In the genomic region with DNA sequence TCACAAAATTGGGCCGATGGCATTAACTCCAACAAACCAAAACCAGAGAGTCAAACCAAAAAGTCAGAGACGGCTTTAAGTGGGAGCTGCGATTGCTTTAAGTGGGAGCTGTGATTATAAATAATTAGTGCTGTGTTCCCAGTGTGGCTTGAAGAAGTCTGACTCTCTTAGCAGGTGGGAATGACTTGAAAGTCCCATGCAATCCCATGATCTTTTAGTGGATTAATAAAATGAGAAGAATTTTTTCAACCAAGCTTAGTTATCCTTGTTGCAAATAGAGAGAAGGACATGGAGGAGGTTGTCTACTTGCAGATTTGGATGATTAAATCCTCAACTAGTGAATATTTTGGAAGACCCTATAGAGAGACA, we compare ENCODE assay signal across 1 cellular context.
TF ChIP-seq lines count a peak whose summit lies in the region.

No MANE protein-coding gene starts in this region.

TF ChIP-seq in IMR-90, 13 proteins besides CTCF, POLR2A, EP300 and RAD21:
- TF ChIP-seq FOS (IDR thresholded peaks at IDR 0.05; ENCODE audit: low read depth, low read length) (no peak), MAZ (IDR thresholded peaks at IDR 0.05; ENCODE audit: borderline replicate concordance, low read depth, low read length) (no peak), MXI1 (IDR thresholded peaks at IDR 0.05; ENCODE audit: borderline replicate concordance, low read depth, low read length) (no peak), BHLHE40 (IDR thresholded peaks at IDR 0.05; ENCODE audit: low read depth, low read length) (no peak), CHD1 (IDR thresholded peaks at IDR 0.05; ENCODE audit: low read depth, low read length) (no peak), RCOR1 (IDR thresholded peaks at IDR 0.05; ENCODE audit: insufficient replicate concordance, low read length) (no peak), RFX5 (IDR thresholded peaks at IDR 0.05; ENCODE audit: low read depth, low read length) (no peak), SMC3 (IDR thresholded peaks at IDR 0.05; ENCODE audit: low read depth, low read length) (no peak), CEBPB (IDR thresholded peaks at IDR 0.05; ENCODE audit: low read depth, low read length) (no peak), NFE2L2 (IDR thresholded peaks at IDR 0.05; ENCODE audit: low read depth, low read length) (no peak), MAFK (IDR thresholded peaks at IDR 0.05; ENCODE audit: low read depth, low read length) (no peak)
- TF ChIP-seq, protein P1, sequence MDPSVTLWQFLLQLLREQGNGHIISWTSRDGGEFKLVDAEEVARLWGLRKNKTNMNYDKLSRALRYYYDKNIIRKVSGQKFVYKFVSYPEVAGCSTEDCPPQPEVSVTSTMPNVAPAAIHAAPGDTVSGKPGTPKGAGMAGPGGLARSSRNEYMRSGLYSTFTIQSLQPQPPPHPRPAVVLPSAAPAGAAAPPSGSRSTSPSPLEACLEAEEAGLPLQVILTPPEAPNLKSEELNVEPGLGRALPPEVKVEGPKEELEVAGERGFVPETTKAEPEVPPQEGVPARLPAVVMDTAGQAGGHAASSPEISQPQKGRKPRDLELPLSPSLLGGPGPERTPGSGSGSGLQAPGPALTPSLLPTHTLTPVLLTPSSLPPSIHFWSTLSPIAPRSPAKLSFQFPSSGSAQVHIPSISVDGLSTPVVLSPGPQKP (IDR thresholded peaks at IDR 0.05; ENCODE audit: borderline replicate concordance, low read depth, low read length), result no peak
- TF ChIP-seq, protein P2, sequence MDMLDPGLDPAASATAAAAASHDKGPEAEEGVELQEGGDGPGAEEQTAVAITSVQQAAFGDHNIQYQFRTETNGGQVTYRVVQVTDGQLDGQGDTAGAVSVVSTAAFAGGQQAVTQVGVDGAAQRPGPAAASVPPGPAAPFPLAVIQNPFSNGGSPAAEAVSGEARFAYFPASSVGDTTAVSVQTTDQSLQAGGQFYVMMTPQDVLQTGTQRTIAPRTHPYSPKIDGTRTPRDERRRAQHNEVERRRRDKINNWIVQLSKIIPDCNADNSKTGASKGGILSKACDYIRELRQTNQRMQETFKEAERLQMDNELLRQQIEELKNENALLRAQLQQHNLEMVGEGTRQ (IDR thresholded peaks at IDR 0.05; ENCODE audit: low read depth, low read length), result no peak
